Comparison of ENCODE assay signal across 25 cellular contexts in genomic region chr11:74464746-74465145, GRCh38. TPM values are rescaled to one million over a fixed set of nuclear protein-coding genes. Genes with fewer than 3 reads are reported as not detected.
"Had no signal": no experiment of that assay in that cellular context is flagged by ENCODE, and none has a peak within 500 bp of the region (broad histone marks: within the 10 kb centered on the region; RNA-seq: fewer than 3 reads in every experiment).

No MANE protein-coding gene starts in this region.

- DNase-seq: activated CD4-positive, alpha-beta T cell treated with anti-CD3 and anti-CD28 coated beads for 48 hours; activated CD4-positive, alpha-beta T cell treated with anti-CD3 and anti-CD28 coated beads, Interleukin-2, amount 50 U/mL, for 48 hours; activated CD8-positive, alpha-beta memory T cell treated with anti-CD3 and anti-CD28 coated beads for 24 hours; activated effector memory CD4-positive, alpha-beta T cell treated with anti-CD3 and anti-CD28 coated beads, Interleukin-2, amount 50 U/mL, for 16 hours; activated naive CD4-positive, alpha-beta T cell treated with anti-CD3 and anti-CD28 coated beads, Interleukin-2, amount 10 ng/mL, durations not matched to agents 7 days and 5 days; activated T-cell treated with anti-CD3 and anti-CD28 coated beads, Interleukin-2, amount 50 U/mL, for 1 hour; amniotic stem cell; central memory CD4-positive, alpha-beta T cell; heart left ventricle; midbrain; right cardiac atrium; spleen; stimulated activated naive CD4-positive, alpha-beta T cell; T-helper 9 cell; tibial artery; WERI-Rb-1 had no signal

- H3K4me3 ChIP-seq: esophagus muscularis mucosa, spleen, suprapubic skin, tibial artery had no signal

- H3K36me3 Mint-ChIP-seq: activated naive CD4-positive, alpha-beta T cell treated with anti-CD3 and anti-CD28 coated beads, Interleukin-2, amount 10 ng/mL, durations not matched to agents 7 days and 5 days; natural killer cell treated with Interleukin-12 subunit alpha and Interleukin-12 subunit beta and Interleukin-15 and Interleukin-18, amount 100 ng/mL, for 72 hours had no signal

- H3K9me3 ChIP-seq: esophagus muscularis mucosa, heart left ventricle, spleen, suprapubic skin, tibial artery had no signal

- H3K27me3 ChIP-seq: esophagus muscularis mucosa, suprapubic skin, tibial artery had no signal

- H3K27ac ChIP-seq: esophagus muscularis mucosa, foreskin keratinocyte, heart left ventricle, suprapubic skin, tibial artery, WERI-Rb-1 had no signal

- H3K27ac Mint-ChIP-seq: activated naive CD4-positive, alpha-beta T cell treated with anti-CD3 and anti-CD28 coated beads, Interleukin-2, amount 10 ng/mL, durations not matched to agents 7 days and 5 days; activated T-helper 1 cell treated with anti-CD3 and anti-CD28 coated beads, Interleukin-12 subunit alpha, Interleukin-12 subunit beta, Interleukin-2, Interleukin-4 antibody, amounts not matched to agents 30 ng/mL and 10 ng/mL and 1 ng/mL, durations not matched to agents 14 hours and 24 hours and 36 hours; endodermal cell; natural killer cell treated with Interleukin-12 subunit alpha and Interleukin-12 subunit beta and Interleukin-15 and Interleukin-18, amount 100 ng/mL, for 72 hours had no signal

- H3K9me3 Mint-ChIP-seq: activated naive CD4-positive, alpha-beta T cell treated with anti-CD3 and anti-CD28 coated beads, Interleukin-2, amount 10 ng/mL, durations not matched to agents 7 days and 5 days; activated T-helper 1 cell treated with anti-CD3 and anti-CD28 coated beads, Interleukin-12 subunit alpha, Interleukin-12 subunit beta, Interleukin-2, Interleukin-4 antibody, amounts not matched to agents 30 ng/mL and 10 ng/mL and 1 ng/mL, durations not matched to agents 14 hours and 24 hours and 36 hours; endodermal cell; natural killer cell treated with Interleukin-12 subunit alpha and Interleukin-12 subunit beta and Interleukin-15 and Interleukin-18, amount 100 ng/mL, for 72 hours had no signal

- H3K4me3 Mint-ChIP-seq: activated naive CD4-positive, alpha-beta T cell treated with anti-CD3 and anti-CD28 coated beads, Interleukin-2, amount 10 ng/mL, durations not matched to agents 7 days and 5 days; activated T-helper 1 cell treated with anti-CD3 and anti-CD28 coated beads, Interleukin-12 subunit alpha, Interleukin-12 subunit beta, Interleukin-2, Interleukin-4 antibody, amounts not matched to agents 30 ng/mL and 10 ng/mL and 1 ng/mL, durations not matched to agents 14 hours and 24 hours and 36 hours; endodermal cell; natural killer cell treated with Interleukin-12 subunit alpha and Interleukin-12 subunit beta and Interleukin-15 and Interleukin-18, amount 100 ng/mL, for 72 hours had no signal

- FAIRE-seq: astrocyte, TTC549 had no signal

- H3K4me1 ChIP-seq: foreskin keratinocyte had no signal

- ATAC-seq: activated CD4-positive, CD25-positive, alpha-beta regulatory T cell treated with anti-CD3 and anti-CD28 coated beads, Interleukin-2, amount 50 U/mL, for 24 hours; heart left ventricle; natural killer cell treated with Interleukin-12 subunit alpha and Interleukin-12 subunit beta and Interleukin-15 and Interleukin-18, amount 100 ng/mL, for 72 hours; right cardiac atrium had no signal

- H3K36me3 ChIP-seq: esophagus muscularis mucosa, spleen, suprapubic skin, tibial artery, WERI-Rb-1 had no signal

RNA-seq across cellular contexts. Expression of gene KCNE3, which starts 2.6 kb away (rescaled TPM):
- total RNA-seq: activated T-helper 1 cell treated with anti-CD3 and anti-CD28 coated beads, Interleukin-12 subunit alpha, Interleukin-12 subunit beta, Interleukin-2, Interleukin-4 antibody, amounts not matched to agents 30 ng/mL and 10 ng/mL and 1 ng/mL, durations not matched to agents 14 hours and 24 hours and 36 hours had no signal
